Comparison of ENCODE assay signal across 27 cellular contexts in the genomic region with DNA sequence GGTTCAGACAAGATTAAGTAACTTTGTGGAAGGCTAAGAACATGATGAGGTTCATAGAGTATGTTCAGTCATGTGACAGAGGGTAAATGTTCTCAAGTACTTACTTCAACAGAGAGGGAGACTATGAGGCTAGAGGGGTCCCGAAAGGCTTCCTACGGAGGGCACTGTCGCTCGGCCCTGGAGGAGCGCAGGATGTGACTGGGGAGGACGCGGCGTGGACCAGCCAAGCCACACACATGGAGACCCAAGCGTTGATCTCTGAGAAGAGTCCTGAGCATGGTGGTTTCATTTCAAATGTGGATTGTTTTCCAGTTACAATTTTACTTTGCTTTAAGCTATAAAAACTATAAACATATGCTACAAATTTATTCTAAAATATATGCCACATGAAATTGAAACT.
"Had no signal": no experiment of that assay in that cellular context is flagged by ENCODE, and none has a peak within 500 bp of the region (broad histone marks: within the 10 kb centered on the region; RNA-seq: fewer than 3 reads in every experiment).

No MANE protein-coding gene starts in this region.

- FAIRE-seq: astrocyte, bronchial epithelial cell had no signal

- H3K4me3 ChIP-seq: adrenal gland, ascending aorta, body of pancreas, breast epithelium, cardiac muscle cell had no signal

- H3K9me3 ChIP-seq: adrenal gland, ascending aorta, body of pancreas, breast epithelium had no signal

- H3K36me3 ChIP-seq: adrenal gland, ascending aorta, brain microvascular endothelial cell, breast epithelium, cardiac muscle cell had no signal

- H3K27me3 ChIP-seq: adrenal gland, ascending aorta, body of pancreas, brain microvascular endothelial cell, breast epithelium, cardiac muscle cell had no signal

- DNase-seq: activated effector memory CD4-positive, alpha-beta T cell treated with anti-CD3 and anti-CD28 coated beads, Interleukin-2, amount 50 U/mL, for 16 hours; activated effector memory CD4-positive, alpha-beta T cell treated with Interleukin-2 at 50 U/mL for 16 hours; activated gamma-delta T cell; activated gamma-delta T cell treated with Interleukin-2 at 50 U/mL for 16 hours; activated naive CD4-positive, alpha-beta T cell; activated naive CD4-positive, alpha-beta T cell treated with anti-CD3 and anti-CD28 coated beads for 36 hours; activated naive CD4-positive, alpha-beta T cell treated with anti-CD3 and anti-CD28 coated beads, Interleukin-2, amount 10 ng/mL, durations not matched to agents 7 days and 5 days; activated naive CD4-positive, alpha-beta T cell treated with anti-CD3 and anti-CD28 coated beads, Interleukin-2, amount 50 U/mL, for 16 hours; activated naive CD4-positive, alpha-beta T cell treated with Interleukin-2 at 50 U/mL for 16 hours; activated naive CD8-positive, alpha-beta T cell treated with anti-CD3 and anti-CD28 coated beads for 36 hours; activated naive CD8-positive, alpha-beta T cell treated with anti-CD3 and anti-CD28 coated beads, Interleukin-2, amount 10 ng/mL, durations not matched to agents 7 days and 5 days; activated naive CD8-positive, alpha-beta T cell treated with anti-CD3 and anti-CD28 coated beads, Interleukin-2, amount 50 U/mL, for 24 hours; activated T-cell treated with anti-CD3 and anti-CD28 coated beads, Interleukin-2, amount 50 U/mL, for 24 hours; activated T-cell treated with anti-CD3 and anti-CD28 coated beads, Interleukin-2, amount 50 U/mL, for 4 hours; activated T-cell treated with anti-CD3 and anti-CD28 coated beads, Interleukin-2, amount 50 U/mL, for 48 hours; activated T-cell treated with anti-CD3 and anti-CD28 coated beads, Interleukin-2, amount 50 U/mL, for 72 hours; adrenal gland; amniotic stem cell; aorta; body of pancreas; brain microvascular endothelial cell; central memory CD4-positive, alpha-beta T cell had no signal
